8 cellular contexts compared by ENCODE assay signal in genomic region chr17:72338847-72339790, GRCh38.
DNase-seq lines count a peak whose midpoint lies in the region; ATAC-seq, FAIRE-seq and TF ChIP-seq lines count a peak whose summit lies in the region.

No MANE protein-coding gene starts in this region.

- H3K27ac ChIP-seq in left lung: no peak overlapping the region

- intact Hi-C loops in left lung (cut with DNase I): no loop called here

- peaks cover 3 to 7% of the 10 kb centered on the region in 2 donors for H3K4me1 ChIP-seq in left lung

- H3K4me3 ChIP-seq in AG04449 (ENCODE audit: low read depth, low read length) (no peak overlapping the region; the same call in 1 of the 2 replicates), choroid plexus epithelial cell (ENCODE audit: low read depth, low read length) (peak overlapping the region; percentile 9), left lung (no peak overlapping the region)

- H3K36me3 ChIP-seq in left lung: no peaks in the 10 kb centered on the region

- ATAC-seq in left lung (peak; percentile 58), GM21447 (IDR thresholded peaks at IDR 0.05; ENCODE audit: unreplicated experiment) (no peak), GM18511 (IDR thresholded peaks at IDR 0.05; ENCODE audit: unreplicated experiment) (no peak), HG02798 (IDR thresholded peaks at IDR 0.05; ENCODE audit: poor library complexity, unreplicated experiment) (no peak)

- POLR2A ChIA-PET in AG04449 (lab: Yijun Ruan, JAX): interaction anchor here (0.7 to 1.5 kb wide), 10 partner anchors 17 to 218 kb away, joined by 3 to 6 read pairs (median 4); partner anchors contain the start of gene SOX9

- H3K9me3 ChIP-seq in left lung: no peaks in the 10 kb centered on the region

- H3K27me3 ChIP-seq in left lung: peaks cover 0 to 67% of the 10 kb centered on the region in 2 donors

- CTCF ChIA-PET in AG04449 (lab: Yijun Ruan, JAX): interaction anchor here (0.9 to 4.2 kb wide), 3 partner anchors 200 to 221 kb away, joined by 4 to 23 read pairs (median 4); partner anchors contain the start of gene SOX9

- DNase-seq in AG04449 (ENCODE audit: low read depth, low spot score) (peak; percentile 83), LHCN-M2 (ENCODE audit: low read depth) (peak; percentile 95), choroid plexus epithelial cell (ENCODE audit: low read depth) (peak; percentile 94), left lung (no peak), D721Med (ENCODE audit: insufficient read length, low spot score) (no peak)

- TF ChIP-seq CTCF in AG04449 (IDR thresholded peaks at IDR 0.05; ENCODE audit: insufficient read depth, low read length, missing control alignments) (no peak), choroid plexus epithelial cell (conservative IDR thresholded peaks at IDR 0.05; ENCODE audit: low read depth, low read length) (no peak), left lung (IDR thresholded peaks at IDR 0.05) (no peak), D721Med (IDR thresholded peaks at IDR 0.05; ENCODE audit: insufficient read depth, missing control alignments) (no peak)

- no peak for FAIRE-seq in D721Med (lab: Jason Lieb, UNC)

Comparison
In these comparisons a context has a peak if more than half of its experiments do, and no peak if none do; other contexts are left out.
1. DNase-seq: peak in AG04449 (single experiment), LHCN-M2 (single experiment) and choroid plexus epithelial cell (single experiment); none in left lung (0 of 2) and D721Med (single experiment).